ENCODE assay signal across 8 cellular contexts in the genomic region with DNA sequence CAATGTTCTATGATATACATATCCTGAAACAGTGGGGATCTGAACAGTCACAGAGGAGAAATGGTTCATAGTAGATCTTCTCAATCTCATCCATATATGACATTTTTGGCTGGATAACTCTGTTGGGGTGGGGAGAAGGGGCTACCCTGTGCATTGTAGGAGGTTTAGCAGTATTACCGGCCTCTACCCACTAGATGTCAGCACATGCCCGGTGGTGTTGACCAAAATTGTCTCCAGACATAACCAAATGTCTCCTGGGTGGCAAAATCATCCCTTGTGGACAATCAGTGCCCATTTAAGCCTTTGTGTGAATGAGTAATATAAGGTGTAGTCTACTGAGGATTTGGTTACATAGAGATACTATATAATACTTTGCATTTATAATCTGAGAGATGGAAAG.
DNase-seq lines count a peak whose midpoint lies in the region; ATAC-seq and TF ChIP-seq lines count a peak whose summit lies in the region.

No MANE protein-coding gene starts in this region.

- no peaks in the 10 kb centered on the region for H3K4me1 ChIP-seq in esophagus squamous epithelium

- intact Hi-C loops in esophagus squamous epithelium (cut with DNase I) = no loop called here

- H3K27ac ChIP-seq in esophagus squamous epithelium = no peak overlapping the region

- DNase-seq in CD1c-positive myeloid dendritic cell (ENCODE audit: extremely low spot score) = peak; percentile 1
- peak; percentile 56 for DNase-seq in KBM-7
- DNase-seq in RPMI7951 (ENCODE audit: low read depth) = peak; percentile 46
- DNase-seq in esophagus squamous epithelium (lab: John Stamatoyannopoulos, UW) = no peak
- DNase-seq in omental fat pad (ENCODE audit: low spot score) = no peak
- no peak for DNase-seq in activated gamma-delta T cell treated with Interleukin-2 at 50 U/mL for 16 hours

- H3K9me3 ChIP-seq in esophagus squamous epithelium = no peaks in the 10 kb centered on the region

- WGBS in esophagus squamous epithelium, 2 donors = 0 to 6% methylated on average over 2 of the region's 2 CpGs

- H3K27me3 ChIP-seq in esophagus squamous epithelium = no peaks in the 10 kb centered on the region

- peak; percentile 64 for ATAC-seq in GM18861 (IDR thresholded peaks at IDR 0.05; ENCODE audit: unreplicated experiment)
- peak; percentile 71 for ATAC-seq in omental fat pad (ENCODE audit: low FRiP score)
- ATAC-seq in GM19328 (IDR thresholded peaks at IDR 0.05; ENCODE audit: unreplicated experiment) = no peak

- in situ Hi-C loops in KBM-7 (cut with MboI; ENCODE audit: low pct_unique_long_range_greater_than_20kb, low sequenced_read_pairs) = no loop called here

- no peak overlapping the region for H3K4me3 ChIP-seq in esophagus squamous epithelium

- peak in 4 of 6 experiments; percentile 14 to 42 (median 40) for TF ChIP-seq CTCF in esophagus squamous epithelium (IDR thresholded peaks at IDR 0.05)
- peak in 1 of 3 donors; percentile 30 for TF ChIP-seq CTCF in omental fat pad (IDR thresholded peaks at IDR 0.05)

- H3K36me3 ChIP-seq in esophagus squamous epithelium = peaks cover 0 to 44% (median 0%) of the 10 kb centered on the region in 3 donors

- no peak for TF ChIP-seq POLR2A in esophagus squamous epithelium (IDR thresholded peaks at IDR 0.05)

Comparison
In these comparisons a context has a peak if more than half of its experiments do, and no peak if none do; other contexts are left out.
1. DNase-seq: peak in CD1c-positive myeloid dendritic cell (single experiment), KBM-7 (single experiment) and RPMI7951 (single experiment); none in esophagus squamous epithelium (single experiment), omental fat pad (single experiment) and activated gamma-delta T cell treated with Interleukin-2 at 50 U/mL for 16 hours (single experiment).